In genomic region chr18:23291456-23292205, GRCh38 we compare ENCODE assay signal across 14 cellular contexts.
DNase-seq lines count a peak whose midpoint lies in the region; ATAC-seq and TF ChIP-seq lines count a peak whose summit lies in the region.
"Had no signal": no experiment of that assay in that cellular context is flagged by ENCODE, and none has a peak within 500 bp of the region (broad histone marks: within the 10 kb centered on the region; RNA-seq: fewer than 3 reads in every experiment).

No MANE protein-coding gene starts in this region.

- H2BK120ac ChIP-seq in mesendoderm (ENCODE audit: low read depth, low read length): no peak overlapping the region

- no CpG with 5 or more reads among the region's 4 CpGs for WGBS in mesendoderm (ENCODE audit: extremely low coverage, insufficient coverage, low lambda C conversion rate)

- ATAC-seq in HG02588 (IDR thresholded peaks at IDR 0.05; ENCODE audit: unreplicated experiment): no peak
- ATAC-seq: stimulated activated memory B cell treated with anti-CD40 and anti-IgM and Interleukin-4, amounts not matched to agents 10 μg/mL and 1 μg/mL and 100 μg/mL, for 72 hours had no signal

- H3K79me2 ChIP-seq in mesendoderm (ENCODE audit: control insufficient read depth, insufficient read depth, low read length): no peaks in the 10 kb centered on the region

- no peak overlapping the region for H4K5ac ChIP-seq in mesendoderm (ENCODE audit: low read length)

- no peaks in the 10 kb centered on the region for H3K36me3 ChIP-seq in mesendoderm (ENCODE audit: control insufficient read depth, insufficient read depth, low read length)

- H3K4me3 ChIP-seq in cardiac fibroblast (replicated peaks in 1 of 2; ENCODE audit: low read depth in 2 of 2, low read length in 2 of 2) (no peak overlapping the region), mesendoderm (ENCODE audit: low read length) (no peak overlapping the region)
- H3K4me3 ChIP-seq: lung had no signal

- H3K4me2 ChIP-seq in mesendoderm (ENCODE audit: low read length): no peak overlapping the region

- no peak overlapping the region for H3K27ac ChIP-seq in mesendoderm (ENCODE audit: low read depth, low read length)

- H3K4me1 ChIP-seq in mesendoderm (ENCODE audit: control insufficient read depth, low read depth, low read length): peaks cover 7% of the 10 kb centered on the region

- DNase-seq in DMS53 treated with DMSO at 0.1 percent for 48 hours (lab: John Stamatoyannopoulos, UW; ENCODE audit: unreplicated experiment) (peak; percentile 15), NCI-H2196 (lab: John Stamatoyannopoulos, UW; ENCODE audit: unreplicated experiment) (peak; percentile 40), cardiac fibroblast (ENCODE audit: low read depth in 2 of 2) (peak; percentile 74 to 82), mesendoderm (no peak), posterior vena cava (ENCODE audit: low spot score) (no peak), NCI-H69 (lab: John Stamatoyannopoulos, UW) (no peak), cerebellar cortex (ENCODE audit: low spot score) (no peak)
- DNase-seq: activated naive CD8-positive, alpha-beta T cell treated with anti-CD3 and anti-CD28 coated beads for 36 hours; CD4-positive, CD25-positive, alpha-beta regulatory T cell; NCI-H1436 treated with DMSO at 0.1 percent for 48 hours; stimulated activated CD4-positive, alpha-beta T cell treated with anti-CD3 and anti-CD28 coated beads, Interleukin-2, amount 100 ng/mL, for 24 hours had no signal

- peak overlapping the region; percentile 81 for H3K56ac ChIP-seq in mesendoderm (ENCODE audit: low read length)

- no peak overlapping the region for H3K23ac ChIP-seq in mesendoderm (ENCODE audit: low read length)

- no peak overlapping the region for H2BK15ac ChIP-seq in mesendoderm (replicated peaks; ENCODE audit: low read depth)

- no peaks in the 10 kb centered on the region for H3K27me3 ChIP-seq in mesendoderm (ENCODE audit: insufficient read depth, low read length, poor library complexity)

- H3K79me1 ChIP-seq in mesendoderm (ENCODE audit: low read length): no peaks in the 10 kb centered on the region

- H3K9ac ChIP-seq in mesendoderm (ENCODE audit: low read length): no peak overlapping the region

- intact Hi-C loops in posterior vena cava (cut with DNase I): no loop called here

- H2BK5ac ChIP-seq in mesendoderm (ENCODE audit: low read length): peak overlapping the region; percentile 12

- peak overlapping the region; percentile 15 for H3K18ac ChIP-seq in mesendoderm (ENCODE audit: low read length)

- H4K8ac ChIP-seq in mesendoderm (ENCODE audit: low read depth, low read length): no peak overlapping the region

- no peak for TF ChIP-seq CTCF in cardiac fibroblast (IDR thresholded peaks at IDR 0.05; ENCODE audit: low read depth, low read length)

- H3K4ac ChIP-seq in mesendoderm (ENCODE audit: low read depth, low read length): peak overlapping the region; percentile 57

- peak overlapping the region; percentile 40 for H2AK5ac ChIP-seq in mesendoderm (ENCODE audit: low read length)

Comparison
In these comparisons a context has a peak if more than half of its experiments do, and no peak if none do; other contexts are left out.
1. DNase-seq: peak in DMS53 treated with DMSO at 0.1 percent for 48 hours (single experiment), NCI-H2196 (single experiment) and cardiac fibroblast (2 of 2); none in mesendoderm (single experiment), posterior vena cava (single experiment), NCI-H69 (single experiment) and cerebellar cortex (single experiment).